ENCODE assay signal across 8 cellular contexts in genomic region chr16:30875881-30876791, GRCh38. TPM values are rescaled to one million over a fixed set of nuclear protein-coding genes. Genes with fewer than 3 reads are reported as not detected.
DNase-seq lines count a peak whose midpoint lies in the region; ATAC-seq and TF ChIP-seq lines count a peak whose summit lies in the region.

No MANE protein-coding gene starts in this region.

- H3K9ac ChIP-seq in parathyroid adenoma: peak overlapping the region; percentile 87

- no peaks in the 10 kb centered on the region for H3K9me3 Mint-ChIP-seq in activated B cell treated with CpG ODN at 0.5 μM for 24 hours

- H3K4me3 ChIP-seq in esophagus squamous epithelium (peak overlapping the region; percentile 79 to 92 (median 87)), parathyroid adenoma (ENCODE audit: low read depth, low read length) (peak overlapping the region; percentile 75)

- POLR2A ChIA-PET in activated B cell treated with CpG ODN at 0.5 μM for 24 hours (lab: Charles Lee): interaction anchor here (0.6 to 5.2 kb wide), 16 partner anchors 9 to 998 kb away, joined by 3 to 77 read pairs (median 10); partner anchors contain the start of genes ALDOA, BCL7C, CORO1A and CTF1

- H3K27ac Mint-ChIP-seq in activated B cell treated with CpG ODN at 0.5 μM for 24 hours: peak overlapping the region; percentile 95

- peak overlapping the region; percentile 88 for H2AFZ ChIP-seq in parathyroid adenoma

- H3K4me2 ChIP-seq in parathyroid adenoma (ENCODE audit: low read length): peak overlapping the region; percentile 98

- H3K27me3 ChIP-seq in esophagus squamous epithelium (no peaks in the 10 kb centered on the region), parathyroid adenoma (ENCODE audit: control insufficient read depth, insufficient read depth, low read length) (no peaks in the 10 kb centered on the region)

- ATAC-seq in activated B cell treated with CpG ODN at 0.5 μM for 24 hours (ENCODE audit: low read depth) (peak; percentile 56), GM21737 (IDR thresholded peaks at IDR 0.05; ENCODE audit: unreplicated experiment) (no peak)

- H3K9me3 ChIP-seq in KOPT-K1 (ENCODE audit: insufficient read depth, low read length, poor library complexity, severe bottlenecking): no peaks in the 10 kb centered on the region
- no peaks in the 10 kb centered on the region for H3K9me3 ChIP-seq in esophagus squamous epithelium
- no peaks in the 10 kb centered on the region for H3K9me3 ChIP-seq in parathyroid adenoma (ENCODE audit: control insufficient read depth, low read length)

- H3K4me1 Mint-ChIP-seq in activated B cell treated with CpG ODN at 0.5 μM for 24 hours: peaks cover 37% of the 10 kb centered on the region

- no peaks in the 10 kb centered on the region for H3K27me3 Mint-ChIP-seq in activated B cell treated with CpG ODN at 0.5 μM for 24 hours

- intact Hi-C loops in activated B cell treated with CpG ODN at 0.5 μM for 24 hours (cut with micrococcal nuclease): loop anchor here (1.0 to 2.0 kb wide), 10 partner anchors 8 to 583 kb away; partner anchors contain the start of genes ARMC5, CFAP119, FBRS and RNF40
- intact Hi-C loops in esophagus squamous epithelium (cut with DNase I): no loop called here

- peak overlapping the region; percentile 89 for H3K27ac ChIP-seq in KOPT-K1 (ENCODE audit: low read depth, low read length, poor library complexity, severe bottlenecking)
- H3K27ac ChIP-seq in esophagus squamous epithelium: peak overlapping the region; percentile 92 to 96 (median 94)
- peak overlapping the region; percentile 97 for H3K27ac ChIP-seq in parathyroid adenoma

- peaks cover 22% of the 10 kb centered on the region for H3K36me3 Mint-ChIP-seq in activated B cell treated with CpG ODN at 0.5 μM for 24 hours (ENCODE audit: low read depth)

- no peak for TF ChIP-seq CTCF in activated B cell treated with CpG ODN at 0.5 μM for 24 hours (IDR thresholded peaks at IDR 0.05)
- TF ChIP-seq CTCF in esophagus squamous epithelium (IDR thresholded peaks at IDR 0.05): no peak
- TF ChIP-seq CTCF in parathyroid adenoma (IDR thresholded peaks at IDR 0.05): no peak

- peak; percentile 6 for DNase-seq in stimulated activated CD4-positive, alpha-beta T cell treated with anti-CD3 and anti-CD28 coated beads, Interleukin-1b, Interleukin-23, amount 100 ng/mL, for 48 hours
- no peak for DNase-seq in stimulated activated CD4-positive, alpha-beta T cell treated with anti-CD3 and anti-CD28 coated beads, Interleukin-4, amount 100 ng/mL, for 4 hours
- DNase-seq in activated B cell treated with CpG ODN at 0.5 μM for 24 hours: peak; percentile 21
- DNase-seq in esophagus squamous epithelium (lab: John Stamatoyannopoulos, UW): no peak
- no peak for DNase-seq in LoVo (ENCODE audit: low spot score)

- peak overlapping the region; percentile 94 for H3K4me3 Mint-ChIP-seq in activated B cell treated with CpG ODN at 0.5 μM for 24 hours

- TF ChIP-seq POLR2A in esophagus squamous epithelium (IDR thresholded peaks at IDR 0.05): no peak

- peaks cover 16 to 43% (median 20%) of the 10 kb centered on the region in 3 donors for H3K4me1 ChIP-seq in esophagus squamous epithelium
- H3K4me1 ChIP-seq in parathyroid adenoma: peaks cover 9% of the 10 kb centered on the region

- peaks cover 20% of the 10 kb centered on the region for H3K79me2 ChIP-seq in parathyroid adenoma

- 7 to 8% methylated on average over 5 to 10 of the region's 11 CpGs for WGBS in esophagus squamous epithelium, 2 donors

- H3K36me3 ChIP-seq in KOPT-K1 (ENCODE audit: insufficient read depth, low read length): peaks cover 16% of the 10 kb centered on the region
- H3K36me3 ChIP-seq in esophagus squamous epithelium: peaks cover 0 to 37% (median 0%) of the 10 kb centered on the region in 3 donors
- no peaks in the 10 kb centered on the region for H3K36me3 ChIP-seq in parathyroid adenoma (ENCODE audit: control insufficient read depth, insufficient read depth, low read length)

- CTCF ChIA-PET in activated B cell treated with CpG ODN at 0.5 μM for 24 hours (lab: Charles Lee): interaction anchor here (2.0 to 3.6 kb wide), 2 partner anchors 26 to 31 kb away, joined by 8 to 22 read pairs; no protein-coding TSS in a partner anchor

RNA-seq across cellular contexts. Expression of gene BCL7C, which starts 17.7 kb away (rescaled TPM):
- total RNA-seq in activated B cell treated with CpG ODN at 0.5 μM for 24 hours (32.2 and 35.7 TPM in 2 replicates), esophagus squamous epithelium (10 to 100 TPM; 16.2 to 41.4 (median 25.8) TPM)

RNA-seq across cellular contexts. Expression of gene CTF1, which starts 20.3 kb away (rescaled TPM):
- total RNA-seq in activated B cell treated with CpG ODN at 0.5 μM for 24 hours: 0.56 and 0.62 TPM in 2 replicates
- total RNA-seq in esophagus squamous epithelium: 1 to 10 TPM in 3 of 4 donors, under 1 TPM in 1; 0.53 to 3.6 (median 1.8) TPM

RNA-seq across cellular contexts. Expression of gene FBXL19, which starts 47.2 kb away (rescaled TPM):
- total RNA-seq in activated B cell treated with CpG ODN at 0.5 μM for 24 hours (20.3 and 24.2 TPM in 2 replicates), esophagus squamous epithelium (10 to 100 TPM; 17.0 to 28.7 (median 25.1) TPM)

Comparison
In these comparisons a context has a peak if more than half of its experiments do, and no peak if none do; other contexts are left out.
1. DNase-seq: peak in stimulated activated CD4-positive, alpha-beta T cell treated with anti-CD3 and anti-CD28 coated beads, Interleukin-1b, Interleukin-23, amount 100 ng/mL, for 48 hours (single experiment) and activated B cell treated with CpG ODN at 0.5 μM for 24 hours (single experiment); none in stimulated activated CD4-positive, alpha-beta T cell treated with anti-CD3 and anti-CD28 coated beads, Interleukin-4, amount 100 ng/mL, for 4 hours (0 of 2), esophagus squamous epithelium (single experiment) and LoVo (single experiment).
2. Peak in every context shown above with its lines, with median percentiles within 50 percentile points of each other: H3K27ac ChIP-seq.